8 cellular contexts compared by ENCODE assay signal in genomic region chr3:172520332-172520831, GRCh38. TPM values are rescaled to one million over a fixed set of nuclear protein-coding genes. Genes with fewer than 3 reads are reported as not detected.
DNase-seq lines count a peak whose midpoint lies in the region; ATAC-seq lines count a peak whose summit lies in the region.

No MANE protein-coding gene starts in this region.

- H3K4me1 ChIP-seq in BLaER1 treated with 17β-estradiol and CSF1 and Interleukin-3, amounts not matched to agents 10 nM and 100 nM, result peaks cover 16 to 72% (median 42%) of the 10 kb centered on the region in 10 experiments
- peaks cover 8 to 19% (median 14%) of the 10 kb centered on the region in 3 donors for H3K4me1 ChIP-seq in skeletal muscle tissue (ENCODE audit: control insufficient read depth in 3 of 3, insufficient read depth in 3 of 3, low read length in 3 of 3)

- peak overlapping the region in 6 of 11 experiments; percentile 87 to 99 (median 89); a peak in 11 of 22 replicates for H3K4me2 ChIP-seq in BLaER1 treated with 17β-estradiol and CSF1 and Interleukin-3, amounts not matched to agents 10 nM and 100 nM

- intact Hi-C loops in dendritic cell treated with granulocyte-macrophage colony-stimulating factor and Interleukin-4, amounts not matched to agents 40 ng/mL and 50 ng/mL, for 4 days (cut with micrococcal nuclease), result no loop called here

- ATAC-seq in GM19397 (IDR thresholded peaks at IDR 0.05; ENCODE audit: unreplicated experiment) (peak; percentile 46), HG03521 (IDR thresholded peaks at IDR 0.05; ENCODE audit: unreplicated experiment) (peak; percentile 57)

- H3K27me3 ChIP-seq in BLaER1 treated with 17β-estradiol and CSF1 and Interleukin-3, amounts not matched to agents 10 nM and 100 nM, result no peaks in the 10 kb centered on the region
- H3K27me3 ChIP-seq in skeletal muscle tissue (ENCODE audit: control insufficient read depth in 3 of 3, insufficient read depth in 3 of 3, low read length in 3 of 3), result no peaks in the 10 kb centered on the region

- H3K4me1 Mint-ChIP-seq in dendritic cell treated with granulocyte-macrophage colony-stimulating factor and Interleukin-4, amounts not matched to agents 40 ng/mL and 50 ng/mL, for 4 days (ENCODE audit: low read depth), result peaks cover 73% of the 10 kb centered on the region

- H3K4me3 ChIP-seq in BLaER1 treated with 17β-estradiol and CSF1 and Interleukin-3, amounts not matched to agents 10 nM and 100 nM, result peak overlapping the region in 5 of 10 experiments; percentile 72 to 84 (median 80); a peak in 10 of 20 replicates
- H3K4me3 ChIP-seq in skeletal muscle tissue (ENCODE audit: low read length in 3 of 3), result peak overlapping the region; percentile 45 to 68 (median 49)

- peak overlapping the region; percentile 34 for H3K4me3 Mint-ChIP-seq in dendritic cell treated with granulocyte-macrophage colony-stimulating factor and Interleukin-4, amounts not matched to agents 40 ng/mL and 50 ng/mL, for 4 days

- H3K36me3 ChIP-seq in BLaER1 treated with 17β-estradiol and CSF1 and Interleukin-3, amounts not matched to agents 10 nM and 100 nM, result peaks cover 0 to 54% (median 0%) of the 10 kb centered on the region in 11 experiments; a peak in 10 of 22 replicates
- H3K36me3 ChIP-seq in skeletal muscle tissue (ENCODE audit: control insufficient read depth in 3 of 3, insufficient read depth in 3 of 3, low read length in 3 of 3), result no peaks in the 10 kb centered on the region

- no peaks in the 10 kb centered on the region for H3K36me3 Mint-ChIP-seq in dendritic cell treated with granulocyte-macrophage colony-stimulating factor and Interleukin-4, amounts not matched to agents 40 ng/mL and 50 ng/mL, for 4 days (ENCODE audit: low read depth)

- H3K9ac ChIP-seq in BLaER1 treated with 17β-estradiol and CSF1 and Interleukin-3, amounts not matched to agents 10 nM and 100 nM, result peak overlapping the region in 5 of 11 experiments; percentile 15 to 74 (median 54); a peak in 8 of 22 replicates
- H3K9ac ChIP-seq in skeletal muscle tissue (ENCODE audit: low read depth in 1 of 3, low read length in 3 of 3), result peak overlapping the region in 2 of 3 donors; percentile 22 to 51

- peaks cover 0 to 28% (median 0%) of the 10 kb centered on the region in 11 experiments; a peak in 2 of 22 replicates for H4K20me1 ChIP-seq in BLaER1 treated with 17β-estradiol and CSF1 and Interleukin-3, amounts not matched to agents 10 nM and 100 nM

- H3K27ac ChIP-seq in BLaER1 treated with 17β-estradiol and CSF1 and Interleukin-3, amounts not matched to agents 10 nM and 100 nM, result peak overlapping the region in 4 of 11 experiments; percentile 21 to 29 (median 24); a peak in 4 of 22 replicates
- no peak overlapping the region for H3K27ac ChIP-seq in skeletal muscle tissue (ENCODE audit: low read depth, low read length)

- H3K27me3 Mint-ChIP-seq in dendritic cell treated with granulocyte-macrophage colony-stimulating factor and Interleukin-4, amounts not matched to agents 40 ng/mL and 50 ng/mL, for 4 days, result no peaks in the 10 kb centered on the region

- DNase-seq in pons (ENCODE audit: low spot score) (no peak), amniotic stem cell (lab: John Stamatoyannopoulos, UW) (no peak)
- DNase-seq in NK-92 treated with Interleukin-12 subunit alpha and Interleukin-12 subunit beta, amount 100 ng/mL, for 24 hours (lab: John Stamatoyannopoulos, UW), result no peak

- peak overlapping the region; percentile 51 for H3K27ac Mint-ChIP-seq in dendritic cell treated with granulocyte-macrophage colony-stimulating factor and Interleukin-4, amounts not matched to agents 40 ng/mL and 50 ng/mL, for 4 days

- H3K9me3 ChIP-seq in BLaER1 treated with 17β-estradiol and CSF1 and Interleukin-3, amounts not matched to agents 10 nM and 100 nM (replicated peaks in 1 of 11), result peaks cover 0 to 25% (median 0%) of the 10 kb centered on the region in 11 experiments; a peak in 2 of 22 replicates
- H3K9me3 ChIP-seq in skeletal muscle tissue (ENCODE audit: control insufficient read depth in 3 of 3, low read length in 3 of 3), result no peaks in the 10 kb centered on the region

- no peaks in the 10 kb centered on the region for H3K9me3 Mint-ChIP-seq in dendritic cell treated with granulocyte-macrophage colony-stimulating factor and Interleukin-4, amounts not matched to agents 40 ng/mL and 50 ng/mL, for 4 days

RNA-seq across cellular contexts. Expression of gene TNFSF10, which starts 2.8 kb away (rescaled TPM):
- total RNA-seq in skeletal muscle tissue, result 9.9 TPM
